15 cellular contexts compared by ENCODE assay signal in the genomic region with DNA sequence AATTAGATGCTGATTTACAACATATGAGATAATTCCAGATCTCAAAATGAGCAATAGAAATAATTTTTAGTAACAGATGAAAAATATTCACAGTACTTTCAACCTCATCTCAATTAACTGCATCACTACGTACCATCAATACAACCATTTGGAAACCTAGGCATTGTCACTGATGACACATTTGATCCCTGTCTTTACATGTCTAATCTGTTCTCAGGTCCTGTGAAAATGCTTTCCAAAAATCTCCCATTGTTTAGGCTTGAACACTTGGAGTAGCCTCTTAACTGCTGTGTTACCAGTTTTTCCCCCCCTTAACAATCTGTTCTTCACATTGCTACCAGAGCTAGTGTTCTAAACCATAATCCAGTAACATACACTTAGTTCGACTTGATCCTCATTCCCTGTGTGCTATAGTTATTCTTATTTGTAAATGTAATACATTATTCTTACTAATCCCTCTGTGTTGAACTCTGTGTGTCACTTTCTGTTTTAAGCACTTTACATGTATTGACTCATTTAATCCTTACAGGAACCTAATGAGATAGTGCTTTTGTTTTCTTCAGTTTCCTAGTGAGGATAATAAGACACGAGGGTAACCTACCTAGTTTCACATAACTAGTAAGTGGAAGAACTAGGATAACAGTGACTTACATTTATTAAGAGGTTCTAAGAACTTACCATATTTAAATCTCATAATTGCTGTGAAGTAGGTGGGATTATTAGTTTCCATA. TPM values are rescaled to one million over a fixed set of nuclear protein-coding genes. Genes with fewer than 3 reads are reported as not detected.
DNase-seq lines count a peak whose midpoint lies in the region; ATAC-seq, FAIRE-seq and TF ChIP-seq lines count a peak whose summit lies in the region.
"Had no signal": no experiment of that assay in that cellular context is flagged by ENCODE, and none has a peak within 500 bp of the region (broad histone marks: within the 10 kb centered on the region; RNA-seq: fewer than 3 reads in every experiment).

No MANE protein-coding gene starts in this region.

- no peaks in the 10 kb centered on the region for H3K4me1 ChIP-seq in mesenchymal stem cell (ENCODE audit: control insufficient read depth, insufficient read depth, low read depth, low read length)

- FAIRE-seq in D721Med (lab: Jason Lieb, UNC) = peak; percentile 66
- FAIRE-seq in GM19239 (lab: Jason Lieb, UNC) = peak; percentile 21

- no peak overlapping the region for H3K18ac ChIP-seq in mesenchymal stem cell (ENCODE audit: low read depth in 1 of 2, low read length in 2 of 2)

- intact Hi-C loops in activated CD8-positive, alpha-beta T cell treated with anti-CD3 and anti-CD28 coated beads for 36 hours (cut with micrococcal nuclease) = no loop called here

- peaks cover 20 to 92% of the 10 kb centered on the region in 2 experiments for H3K36me3 ChIP-seq in mesenchymal stem cell (ENCODE audit: control insufficient read depth in 1 of 2, insufficient read depth in 2 of 2, low read depth in 1 of 2, low read length in 2 of 2)

- no peak overlapping the region for H2AK5ac ChIP-seq in mesenchymal stem cell (ENCODE audit: low read length, severe bottlenecking)

- H3K79me1 ChIP-seq in mesenchymal stem cell (replicated peaks; ENCODE audit: low read length, poor library complexity, severe bottlenecking) = peaks cover 3% of the 10 kb centered on the region

- no peak overlapping the region for H3K27ac ChIP-seq in mesenchymal stem cell (ENCODE audit: low read length, poor library complexity, severe bottlenecking)

- H2BK5ac ChIP-seq in mesenchymal stem cell (ENCODE audit: low read depth, low read length, poor library complexity, severe bottlenecking) = no peak overlapping the region

- no peak overlapping the region for H3K4ac ChIP-seq in mesenchymal stem cell (ENCODE audit: low read depth in 1 of 2, low read length in 2 of 2)

- H3K27ac Mint-ChIP-seq in activated CD8-positive, alpha-beta T cell treated with anti-CD3 and anti-CD28 coated beads for 36 hours = peak overlapping the region; percentile 77
- H3K27ac Mint-ChIP-seq in effector memory CD8-positive, alpha-beta T cell = peak overlapping the region in 1 of 2 donors; percentile 73
- H3K27ac Mint-ChIP-seq: CD8-positive, alpha-beta T cell had no signal

- no peaks in the 10 kb centered on the region for H3K27me3 Mint-ChIP-seq in activated CD8-positive, alpha-beta T cell treated with anti-CD3 and anti-CD28 coated beads for 36 hours
- no peaks in the 10 kb centered on the region for H3K27me3 Mint-ChIP-seq in effector memory CD8-positive, alpha-beta T cell

- H3K9me3 Mint-ChIP-seq in activated CD8-positive, alpha-beta T cell treated with anti-CD3 and anti-CD28 coated beads for 36 hours = no peaks in the 10 kb centered on the region
- H3K9me3 Mint-ChIP-seq in effector memory CD8-positive, alpha-beta T cell = no peaks in the 10 kb centered on the region
- H3K9me3 Mint-ChIP-seq: CD8-positive, alpha-beta T cell had no signal

- H3K27me3 ChIP-seq in mesenchymal stem cell (ENCODE audit: control insufficient read depth in 1 of 2, insufficient read depth in 1 of 2, low read length in 2 of 2) = no peaks in the 10 kb centered on the region

- TF ChIP-seq CTCF in D721Med (IDR thresholded peaks at IDR 0.05; ENCODE audit: insufficient read depth, missing control alignments) = no peak
- no peak for TF ChIP-seq CTCF in activated CD8-positive, alpha-beta T cell treated with anti-CD3 and anti-CD28 coated beads for 36 hours (IDR thresholded peaks at IDR 0.05)

- no peak overlapping the region for H2BK12ac ChIP-seq in mesenchymal stem cell (ENCODE audit: low read length in 2 of 2)

- no peak overlapping the region for H3K4me3 ChIP-seq in mesenchymal stem cell (ENCODE audit: insufficient read depth in 1 of 2, low read depth in 1 of 2, low read length in 2 of 2)
- H3K4me3 ChIP-seq: lung had no signal

- no peak overlapping the region for H3K14ac ChIP-seq in mesenchymal stem cell (ENCODE audit: low read length in 2 of 2)

- peak; percentile 70 for ATAC-seq in activated CD8-positive, alpha-beta T cell treated with anti-CD3 and anti-CD28 coated beads for 36 hours
- no peak for ATAC-seq in effector memory CD8-positive, alpha-beta T cell (replicated peaks)
- ATAC-seq: CD8-positive, alpha-beta T cell had no signal

- H3K23ac ChIP-seq in mesenchymal stem cell (ENCODE audit: low read length in 2 of 2) = no peak overlapping the region

- peaks cover 9% of the 10 kb centered on the region for H3K4me1 Mint-ChIP-seq in activated CD8-positive, alpha-beta T cell treated with anti-CD3 and anti-CD28 coated beads for 36 hours (ENCODE audit: low read depth)
- no peaks in the 10 kb centered on the region for H3K4me1 Mint-ChIP-seq in effector memory CD8-positive, alpha-beta T cell (ENCODE audit: low read depth in 2 of 2)

- DNase-seq in D721Med (ENCODE audit: insufficient read length, low spot score) (no peak), GM19239 (ENCODE audit: insufficient read length, low spot score) (no peak), mesenchymal stem cell (no peak), HUDEP-2 (lab: John Stamatoyannopoulos, UW; ENCODE audit: unreplicated experiment in 76 of 76) (no peak), NCI-H2107 (lab: John Stamatoyannopoulos, UW) (no peak)
- no peak for DNase-seq in activated CD8-positive, alpha-beta T cell treated with anti-CD3 and anti-CD28 coated beads for 36 hours
- DNase-seq in effector memory CD8-positive, alpha-beta T cell = no peak
- DNase-seq: anterior cingulate cortex; CD8-positive, alpha-beta T cell; NCI-H1694; NCI-H526 treated with DMSO at 0.1 percent for 48 hours had no signal

- no peak overlapping the region for H4K91ac ChIP-seq in mesenchymal stem cell (ENCODE audit: low read length)

- H3K9me3 ChIP-seq in mesenchymal stem cell (ENCODE audit: control insufficient read depth, low read length) = no peaks in the 10 kb centered on the region

- H2BK120ac ChIP-seq in mesenchymal stem cell (ENCODE audit: low read depth, low read length) = no peak overlapping the region

- WGBS in mesenchymal stem cell = 94% methylated on average over 1 of the region's 3 CpGs

- H4K8ac ChIP-seq in mesenchymal stem cell (ENCODE audit: low read length) = no peak overlapping the region

- H3K36me3 Mint-ChIP-seq in activated CD8-positive, alpha-beta T cell treated with anti-CD3 and anti-CD28 coated beads for 36 hours (ENCODE audit: low read depth) = peaks cover 45% of the 10 kb centered on the region
- peaks cover 68% of the 10 kb centered on the region for H3K36me3 Mint-ChIP-seq in effector memory CD8-positive, alpha-beta T cell (ENCODE audit: insufficient read depth)

- H3K4me2 ChIP-seq in mesenchymal stem cell (ENCODE audit: low read length, poor library complexity, severe bottlenecking) = no peak overlapping the region

- no peak overlapping the region for H3K4me3 Mint-ChIP-seq in activated CD8-positive, alpha-beta T cell treated with anti-CD3 and anti-CD28 coated beads for 36 hours
- no peak overlapping the region for H3K4me3 Mint-ChIP-seq in effector memory CD8-positive, alpha-beta T cell
- H3K4me3 Mint-ChIP-seq: CD8-positive, alpha-beta T cell had no signal

- peak overlapping the region; percentile 31 for H3K9ac ChIP-seq in mesenchymal stem cell (ENCODE audit: low read length)

- H2BK15ac ChIP-seq in mesenchymal stem cell (ENCODE audit: low read depth, poor library complexity, severe bottlenecking) = no peak overlapping the region

- no peak overlapping the region for H2AFZ ChIP-seq in mesenchymal stem cell (ENCODE audit: low read depth, low read length)

- POLR2A ChIA-PET in activated CD8-positive, alpha-beta T cell treated with anti-CD3 and anti-CD28 coated beads for 36 hours (lab: Charles Lee) = interaction anchor here (0.6 kb wide), 1 partner anchor 462 kb away, joined by 3 read pairs; no protein-coding TSS in a partner anchor

- CTCF ChIA-PET in activated CD8-positive, alpha-beta T cell treated with anti-CD3 and anti-CD28 coated beads for 36 hours (lab: Charles Lee) = no interaction called here

RNA-seq across cellular contexts. Expression of a gene that starts 41.7 kb away (rescaled TPM):
- 10 to 100 TPM; 94.1 to 95.5 TPM for total RNA-seq in activated CD8-positive, alpha-beta T cell treated with anti-CD3 and anti-CD28 coated beads for 36 hours
- 25.8 TPM for polyA plus RNA-seq in mesenchymal stem cell (2013, experiment 1 of 2)
- polyA plus RNA-seq in mesenchymal stem cell (2013, experiment 2 of 2) = 24.0 TPM

RNA-seq across cellular contexts. Expression of a gene that starts 45.9 kb away (rescaled TPM):
- total RNA-seq in activated CD8-positive, alpha-beta T cell treated with anti-CD3 and anti-CD28 coated beads for 36 hours = not detected
- not detected for polyA plus RNA-seq in mesenchymal stem cell (2013, experiment 1 of 2)
- polyA plus RNA-seq in mesenchymal stem cell (2013, experiment 2 of 2) = not detected
- total RNA-seq: CD8-positive, alpha-beta T cell; dermis microvascular lymphatic vessel endothelial cell; lung; skeletal muscle tissue; T-helper 2 cell treated with Interferon-gamma antibody and Interleukin-4, amounts not matched to agents 100 ng/mL and 5 ng/mL, for 36 hours had no signal
- polyA plus RNA-seq: lung had no signal
